In genomic region chr12:53048780-53049401, GRCh38 we compare ENCODE assay signal across 8 cellular contexts. TPM values are rescaled to one million over a fixed set of nuclear protein-coding genes. Genes with fewer than 3 reads are reported as not detected.
A peak's percentile ranks its signal among the peaks of the same experiment; 100 is the strongest.
DNase-seq lines count a peak whose midpoint lies in the region; ATAC-seq and TF ChIP-seq lines count a peak whose summit lies in the region.

No MANE protein-coding gene starts in this region.

- H3K27me3 ChIP-seq in subcutaneous abdominal adipose tissue (ENCODE audit: control insufficient read depth in 5 of 5, insufficient read depth in 4 of 5, low read length in 5 of 5) = peaks cover 0 to 2% (median 0%) of the 10 kb centered on the region in 5 donors

- ATAC-seq in HG02759 (IDR thresholded peaks at IDR 0.05; ENCODE audit: unreplicated experiment) = no peak
- ATAC-seq in HG02981 (IDR thresholded peaks at IDR 0.05; ENCODE audit: unreplicated experiment) = no peak

- no peaks in the 10 kb centered on the region for H3K36me3 Mint-ChIP-seq in brain

- H3K4me1 ChIP-seq in subcutaneous abdominal adipose tissue (ENCODE audit: control insufficient read depth in 5 of 5, insufficient read depth in 5 of 5, low read length in 5 of 5) = peaks cover 37 to 93% (median 88%) of the 10 kb centered on the region in 5 donors

- H3K9ac ChIP-seq in subcutaneous abdominal adipose tissue (ENCODE audit: low read length in 5 of 5) = peak overlapping the region; percentile 93 to 100 (median 99)

- no peak for TF ChIP-seq CTCF in brain (conservative IDR thresholded peaks at IDR 0.05)

- DNase-seq in HS-27A (ENCODE audit: low read depth) (peak; percentile 59), kidney glomerular epithelial cell (lab: John Stamatoyannopoulos, UW) (peak; percentile 24), NCI-H510A (lab: John Stamatoyannopoulos, UW) (no peak)
- no peak for DNase-seq in activated T-cell treated with anti-CD3 and anti-CD28 coated beads, Interleukin-2, amount 50 U/mL, for 1 hour

- peak overlapping the region; percentile 99 for H3K27ac ChIP-seq in subcutaneous abdominal adipose tissue (ENCODE audit: low read depth, low read length)

- H3K4me3 Mint-ChIP-seq in brain = peak overlapping the region; percentile 71 to 90 (median 76)

- peaks cover 88% of the 10 kb centered on the region for H3K4me1 Mint-ChIP-seq in brain

- peaks cover 4% of the 10 kb centered on the region for H3K27me3 Mint-ChIP-seq in brain

- H3K9me3 ChIP-seq in subcutaneous abdominal adipose tissue (ENCODE audit: control insufficient read depth in 5 of 5, low read length in 5 of 5) = no peaks in the 10 kb centered on the region

- peak overlapping the region; percentile 73 to 95 (median 91) for H3K4me3 ChIP-seq in subcutaneous abdominal adipose tissue (ENCODE audit: low read depth in 1 of 5, low read length in 5 of 5)

- H3K9me3 Mint-ChIP-seq in brain = no peaks in the 10 kb centered on the region

- H3K27ac Mint-ChIP-seq in brain = peak overlapping the region; percentile 90 to 99 (median 95)

- H3K36me3 ChIP-seq in subcutaneous abdominal adipose tissue (ENCODE audit: control insufficient read depth in 5 of 5, insufficient read depth in 5 of 5, low read length in 5 of 5) = peaks cover 0 to 19% (median 12%) of the 10 kb centered on the region in 5 donors

RNA-seq across cellular contexts. Expression of gene TNS2, which starts 1.0 kb away (rescaled TPM):
- 32.4 TPM for polyA plus RNA-seq in brain (ENCODE audit: insufficient read depth, low read depth, low replicate concordance)

RNA-seq across cellular contexts. Expression of gene SPRYD3, which starts 30.3 kb away (rescaled TPM):
- 77.1 TPM for polyA plus RNA-seq in brain (ENCODE audit: insufficient read depth, low read depth, low replicate concordance)

RNA-seq across cellular contexts. Expression of gene EIF4B, which starts 42.6 kb away (rescaled TPM):
- polyA plus RNA-seq in brain (ENCODE audit: insufficient read depth, low read depth, low replicate concordance) = 216 TPM

RNA-seq across cellular contexts. Expression of gene IGFBP6, which starts 48.6 kb away (rescaled TPM):
- 17.3 TPM for polyA plus RNA-seq in brain (ENCODE audit: insufficient read depth, low read depth, low replicate concordance)

RNA-seq across cellular contexts. Expression of gene SOAT2, which starts 54.4 kb away (rescaled TPM):
- polyA plus RNA-seq in brain (ENCODE audit: insufficient read depth, low read depth, low replicate concordance) = not detected

Comparison
In these comparisons a context has a peak if more than half of its experiments do, and no peak if none do; other contexts are left out.
1. DNase-seq: peak in HS-27A (single experiment) and kidney glomerular epithelial cell (single experiment); none in activated T-cell treated with anti-CD3 and anti-CD28 coated beads, Interleukin-2, amount 50 U/mL, for 1 hour (single experiment) and NCI-H510A (single experiment).